Comparison of ENCODE assay signal across 1 cellular context in the genomic region with DNA sequence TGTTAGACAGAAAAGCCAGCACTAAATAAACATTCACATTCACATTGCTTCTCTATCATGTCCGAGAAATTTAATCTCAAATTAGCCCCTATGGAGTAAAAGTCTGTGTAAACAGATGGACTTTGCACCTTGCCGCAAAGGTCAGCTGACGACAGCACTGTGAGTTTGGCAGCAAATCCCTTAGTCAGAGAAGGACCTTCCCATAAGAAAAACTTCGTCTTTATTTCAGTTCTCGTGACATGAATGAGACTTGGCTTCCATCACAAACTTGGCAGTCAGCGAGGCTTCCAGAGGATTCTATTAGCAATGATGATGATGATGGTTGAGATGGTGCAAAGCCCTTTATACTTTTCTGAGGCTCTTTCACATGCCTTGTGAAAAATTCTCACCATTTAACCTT.
TF ChIP-seq lines count a peak whose summit lies in the region.

No MANE protein-coding gene starts in this region.

TF ChIP-seq in HepG2, 621 proteins besides CTCF, POLR2A, EP300 and RAD21 (continued from another document and continues in another):
- TF ChIP-seq AHDC1 (CRISPR knock-in tag; IDR thresholded peaks at IDR 0.05; ENCODE audit: borderline replicate concordance) (peak; percentile 56; the same call in 1 of the 2 replicates), MAFF (IDR thresholded peaks at IDR 0.05; ENCODE audit: low read depth, low read length) (peak; percentile 81), SKI (IDR thresholded peaks at IDR 0.05; ENCODE audit: partially characterized antibody) (peak; percentile 52), ZNF407 (CRISPR knock-in tag; IDR thresholded peaks at IDR 0.05; ENCODE audit: not compliant biosample characterization) (no peak), ZNF652 (CRISPR knock-in tag; IDR thresholded peaks at IDR 0.05; ENCODE audit: borderline replicate concordance, low read depth) (peak; percentile 46; the same call in 1 of the 2 replicates), RARA (CRISPR knock-in tag; IDR thresholded peaks at IDR 0.05) (peak; percentile 87), TCF7 (IDR thresholded peaks at IDR 0.05; ENCODE audit: low read depth) (peak; percentile 65), SOX13 (IDR thresholded peaks at IDR 0.05) (0 out of 2 replicates have a peak, but pooled peaks have one; percentile 34), SOX13 (CRISPR knock-in tag; conservative IDR thresholded peaks at IDR 0.05 in 1 of 2, IDR thresholded peaks at IDR 0.05 in 1 of 2) (peak in 1 of 2 experiments; percentile 82; a peak in 2 of 4 replicates), HOXD1 (CRISPR knock-in tag; IDR thresholded peaks at IDR 0.05) (no peak), ZEB1 (IDR thresholded peaks at IDR 0.05; ENCODE audit: insufficient replicate concordance, low read depth) (no peak), ZNF850 (CRISPR knock-in tag; conservative IDR thresholded peaks at IDR 0.05) (no peak), ZBTB42 (CRISPR knock-in tag; IDR thresholded peaks at IDR 0.05) (no peak), ATAD3A (CRISPR knock-in tag; IDR thresholded peaks at IDR 0.05) (no peak), SMARCC2 (IDR thresholded peaks at IDR 0.05) (no peak), ZNF253 (CRISPR knock-in tag; IDR thresholded peaks at IDR 0.05; ENCODE audit: borderline replicate concordance) (no peak), THYN1 (CRISPR knock-in tag; IDR thresholded peaks at IDR 0.05; ENCODE audit: borderline replicate concordance, low read depth) (no peak), ZFP36L2 (CRISPR knock-in tag; IDR thresholded peaks at IDR 0.05) (no peak), ETV5 (CRISPR knock-in tag; IDR thresholded peaks at IDR 0.05; ENCODE audit: borderline replicate concordance) (peak; percentile 49; the same call in 1 of the 2 replicates), MATR3 (CRISPR knock-in tag; IDR thresholded peaks at IDR 0.05) (no peak), CHD4 (IDR thresholded peaks at IDR 0.05; ENCODE audit: borderline replicate concordance, low read length) (no peak; the same call in 1 of the 2 replicates), ONECUT2 (CRISPR knock-in tag; IDR thresholded peaks at IDR 0.05) (no peak), SIN3A (IDR thresholded peaks at IDR 0.05; ENCODE audit: borderline replicate concordance, low read depth, low read length) (no peak), NFAT5 (CRISPR knock-in tag; IDR thresholded peaks at IDR 0.05) (no peak), ZNF772 (CRISPR knock-in tag; IDR thresholded peaks at IDR 0.05) (no peak), SMAD3 (CRISPR knock-in tag; IDR thresholded peaks at IDR 0.05) (no peak), LBX2 (CRISPR knock-in tag; IDR thresholded peaks at IDR 0.05; ENCODE audit: borderline replicate concordance) (no peak), TARDBP (CRISPR knock-in tag; IDR thresholded peaks at IDR 0.05) (peak; percentile 54; the same call in 1 of the 2 replicates), RARG (CRISPR knock-in tag; IDR thresholded peaks at IDR 0.05; ENCODE audit: low read depth) (no peak), ATF1 (CRISPR knock-in tag; IDR thresholded peaks at IDR 0.05) (peak; percentile 53; the same call in 1 of the 2 replicates), ZNF331 (CRISPR knock-in tag; IDR thresholded peaks at IDR 0.05) (peak; percentile 44; the same call in 1 of the 2 replicates), ZNF614 (CRISPR knock-in tag; IDR thresholded peaks at IDR 0.05; ENCODE audit: borderline replicate concordance) (0 out of 2 replicates have a peak, but pooled peaks have one; percentile 51), BHLHE40 (IDR thresholded peaks at IDR 0.05; ENCODE audit: low read length) (0 out of 2 replicates have a peak, but pooled peaks have one; percentile 15), HHEX (CRISPR knock-in tag; IDR thresholded peaks at IDR 0.05) (no peak)
- TF ChIP-seq, protein P1, sequence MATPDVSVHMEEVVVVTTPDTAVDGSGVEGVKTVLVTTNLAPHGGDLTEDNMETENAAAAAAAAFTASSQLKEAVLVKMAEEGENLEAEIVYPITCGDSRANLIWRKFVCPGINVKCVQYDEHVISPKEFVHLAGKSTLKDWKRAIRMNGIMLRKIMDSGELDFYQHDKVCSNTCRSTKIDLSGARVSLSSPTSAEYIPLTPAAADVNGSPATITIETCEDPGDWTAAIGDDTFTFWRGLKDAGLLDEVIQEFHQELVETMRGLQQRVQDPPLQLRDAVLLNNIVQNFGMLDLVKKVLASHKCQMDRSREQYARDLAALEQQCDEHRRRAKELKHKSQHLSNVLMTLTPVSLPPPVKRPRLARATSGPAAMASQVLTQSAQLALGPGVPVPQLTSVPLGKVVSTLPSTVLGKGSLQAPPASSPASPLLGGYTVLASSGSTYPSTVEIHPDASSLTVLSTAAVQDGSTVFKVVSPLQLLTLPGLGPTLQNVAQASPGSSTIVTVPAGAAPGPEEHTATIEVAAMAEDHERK (CRISPR knock-in tag; IDR thresholded peaks at IDR 0.05; ENCODE audit: low read depth): no peak
- TF ChIP-seq, protein P2, sequence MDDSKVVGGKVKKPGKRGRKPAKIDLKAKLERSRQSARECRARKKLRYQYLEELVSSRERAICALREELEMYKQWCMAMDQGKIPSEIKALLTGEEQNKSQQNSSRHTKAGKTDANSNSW (CRISPR knock-in tag; IDR thresholded peaks at IDR 0.05; ENCODE audit: borderline replicate concordance): no peak
- TF ChIP-seq, protein P3, sequence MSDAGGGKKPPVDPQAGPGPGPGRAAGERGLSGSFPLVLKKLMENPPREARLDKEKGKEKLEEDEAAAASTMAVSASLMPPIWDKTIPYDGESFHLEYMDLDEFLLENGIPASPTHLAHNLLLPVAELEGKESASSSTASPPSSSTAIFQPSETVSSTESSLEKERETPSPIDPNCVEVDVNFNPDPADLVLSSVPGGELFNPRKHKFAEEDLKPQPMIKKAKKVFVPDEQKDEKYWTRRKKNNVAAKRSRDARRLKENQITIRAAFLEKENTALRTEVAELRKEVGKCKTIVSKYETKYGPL (CRISPR knock-in tag; IDR thresholded peaks at IDR 0.05): no peak
